15 cellular contexts compared by ENCODE assay signal in the genomic region with DNA sequence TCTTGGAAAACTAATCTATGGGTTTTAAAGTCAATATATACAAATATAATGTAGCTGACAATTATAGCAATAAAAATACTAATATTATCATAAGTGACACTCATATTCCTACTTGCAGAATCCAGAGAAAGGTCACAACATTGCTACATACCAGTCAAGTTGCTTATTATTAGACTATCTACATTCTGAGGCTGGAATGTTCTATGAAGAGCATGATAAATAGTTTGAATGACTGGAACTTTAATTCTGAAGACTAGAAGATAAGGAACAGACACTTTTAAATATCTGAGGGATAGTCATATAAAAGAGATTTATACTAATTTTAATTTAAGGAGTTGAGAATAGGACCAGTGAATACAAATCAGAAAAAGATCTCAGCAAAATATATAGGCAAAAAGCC.
A peak's percentile ranks its signal among the peaks of the same experiment; 100 is the strongest.
DNase-seq lines count a peak whose midpoint lies in the region; ATAC-seq and TF ChIP-seq lines count a peak whose summit lies in the region.
"Had no signal": no experiment of that assay in that cellular context is flagged by ENCODE, and none has a peak within 500 bp of the region (broad histone marks: within the 10 kb centered on the region; RNA-seq: fewer than 3 reads in every experiment).

No MANE protein-coding gene starts in this region.

- H3K9me2 ChIP-seq in SK-N-SH = no peaks in the 10 kb centered on the region

- H3K9me3 ChIP-seq in SK-N-SH = no peaks in the 10 kb centered on the region

- TF ChIP-seq CTCF in SK-N-SH (IDR thresholded peaks at IDR 0.05) (no peak), choroid plexus epithelial cell (conservative IDR thresholded peaks at IDR 0.05; ENCODE audit: low read depth, low read length) (no peak)

- no peak overlapping the region for H2AFZ ChIP-seq in SK-N-SH (ENCODE audit: low read depth)

- in situ Hi-C loops in G401 (cut with HindIII; ENCODE audit: low sequenced_read_pairs) = no loop called here

- H3K27me3 ChIP-seq in SK-N-SH (ENCODE audit: insufficient read depth) = no peaks in the 10 kb centered on the region

- no peak overlapping the region for H3K9ac ChIP-seq in SK-N-SH

- no peak overlapping the region for H3K27ac ChIP-seq in SK-N-SH (ENCODE audit: low read depth in 2 of 2, low read length in 1 of 2)

- no peaks in the 10 kb centered on the region for H4K20me1 ChIP-seq in SK-N-SH (ENCODE audit: insufficient read depth)

- TF ChIP-seq RAD21 in SK-N-SH (IDR thresholded peaks at IDR 0.05; ENCODE audit: low read length) = no peak

- no peaks in the 10 kb centered on the region; a peak in 2 of 4 replicates for H3K4me1 ChIP-seq in SK-N-SH (ENCODE audit: control insufficient read depth in 1 of 2, insufficient read depth in 2 of 2, low read depth in 1 of 2, low read length in 1 of 2)

- CTCF ChIA-PET in SK-N-SH (lab: Yijun Ruan, JAX) = no interaction called here

- no peaks in the 10 kb centered on the region for H3K79me2 ChIP-seq in SK-N-SH (ENCODE audit: insufficient read depth)

- H3K4me3 ChIP-seq in SK-N-SH (ENCODE audit: low read depth in 2 of 2, low read length in 1 of 2) = no peak overlapping the region
- no peak overlapping the region for H3K4me3 ChIP-seq in choroid plexus epithelial cell (ENCODE audit: low read depth, low read length)

- POLR2A ChIA-PET in SK-N-SH (lab: Yijun Ruan, JAX) = no interaction called here

- H3F3A ChIP-seq in SK-N-SH (replicated peaks; ENCODE audit: insufficient read depth) = no peaks in the 10 kb centered on the region

- no peaks in the 10 kb centered on the region for H3K36me3 ChIP-seq in SK-N-SH (replicated peaks in 1 of 2; ENCODE audit: control insufficient read depth in 1 of 2, insufficient read depth in 2 of 2, low read length in 1 of 2)

- DNase-seq in SK-N-SH = no peak
- DNase-seq in choroid plexus epithelial cell (ENCODE audit: low read depth) = peak; percentile 51
- no peak for DNase-seq in HCEC 1CT
- DNase-seq in G401 (ENCODE audit: low spot score) = no peak
- no peak for DNase-seq in H4 (ENCODE audit: low spot score)
- DNase-seq: C1 segment of cervical spinal cord; Calu3; CD4-positive, alpha-beta memory T cell; COR-L47; DMS53; DMS79 treated with DMSO at 0.1 percent for 48 hours; GOT3; H7 had no signal

- peak in 1 of 2 experiments; percentile 28; a peak in 1 of 4 replicates for TF ChIP-seq EP300 in SK-N-SH (IDR thresholded peaks at IDR 0.05; ENCODE audit: borderline replicate concordance in 1 of 2, low read depth in 1 of 2, low read length in 1 of 2)

- peak; percentile 63 for ATAC-seq in SK-N-SH treated with all-trans-retinoic acid at 6 μM for 48 hours
- ATAC-seq: HCT116 had no signal

- no peak overlapping the region for H3K4me2 ChIP-seq in SK-N-SH

TF ChIP-seq in SK-N-SH, 30 proteins besides CTCF, POLR2A, EP300 and RAD21:
- TF ChIP-seq MAX (IDR thresholded peaks at IDR 0.05; ENCODE audit: low read depth) (no peak), TCF12 (IDR thresholded peaks at IDR 0.05) (peak; percentile 40; the same call in 1 of the 2 replicates), RFX5 (IDR thresholded peaks at IDR 0.05; ENCODE audit: low read length) (no peak), SIN3A (IDR thresholded peaks at IDR 0.05; ENCODE audit: borderline replicate concordance, low read depth, low read length) (no peak)
- TF ChIP-seq, protein P1, sequence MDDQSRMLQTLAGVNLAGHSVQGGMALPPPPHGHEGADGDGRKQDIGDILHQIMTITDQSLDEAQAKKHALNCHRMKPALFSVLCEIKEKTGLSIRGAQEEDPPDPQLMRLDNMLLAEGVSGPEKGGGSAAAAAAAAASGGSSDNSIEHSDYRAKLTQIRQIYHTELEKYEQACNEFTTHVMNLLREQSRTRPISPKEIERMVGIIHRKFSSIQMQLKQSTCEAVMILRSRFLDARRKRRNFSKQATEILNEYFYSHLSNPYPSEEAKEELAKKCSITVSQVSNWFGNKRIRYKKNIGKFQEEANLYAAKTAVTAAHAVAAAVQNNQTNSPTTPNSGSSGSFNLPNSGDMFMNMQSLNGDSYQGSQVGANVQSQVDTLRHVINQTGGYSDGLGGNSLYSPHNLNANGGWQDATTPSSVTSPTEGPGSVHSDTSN (IDR thresholded peaks at IDR 0.05) = peak; percentile 42; the same call in 1 of the 2 replicates

TF ChIP-seq in SK-N-SH treated with all-trans-retinoic acid at 6 μM for 48 hours, 23 proteins besides CTCF, POLR2A, EP300 and RAD21:
- TF ChIP-seq, protein P2, sequence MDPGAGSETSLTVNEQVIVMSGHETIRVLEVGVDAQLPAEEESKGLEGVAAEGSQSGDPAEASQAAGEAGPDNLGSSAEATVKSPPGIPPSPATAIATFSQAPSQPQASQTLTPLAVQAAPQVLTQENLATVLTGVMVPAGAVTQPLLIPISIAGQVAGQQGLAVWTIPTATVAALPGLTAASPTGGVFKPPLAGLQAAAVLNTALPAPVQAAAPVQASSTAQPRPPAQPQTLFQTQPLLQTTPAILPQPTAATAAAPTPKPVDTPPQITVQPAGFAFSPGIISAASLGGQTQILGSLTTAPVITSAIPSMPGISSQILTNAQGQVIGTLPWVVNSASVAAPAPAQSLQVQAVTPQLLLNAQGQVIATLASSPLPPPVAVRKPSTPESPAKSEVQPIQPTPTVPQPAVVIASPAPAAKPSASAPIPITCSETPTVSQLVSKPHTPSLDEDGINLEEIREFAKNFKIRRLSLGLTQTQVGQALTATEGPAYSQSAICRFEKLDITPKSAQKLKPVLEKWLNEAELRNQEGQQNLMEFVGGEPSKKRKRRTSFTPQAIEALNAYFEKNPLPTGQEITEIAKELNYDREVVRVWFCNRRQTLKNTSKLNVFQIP (CRISPR knock-in tag; IDR thresholded peaks at IDR 0.05; ENCODE audit: borderline replicate concordance, low read depth) = no peak
- TF ChIP-seq ISL1 (CRISPR knock-in tag; IDR thresholded peaks at IDR 0.05) (peak; percentile 89), ZNF70 (CRISPR knock-in tag; IDR thresholded peaks at IDR 0.05) (no peak), SNAI2 (CRISPR knock-in tag; IDR thresholded peaks at IDR 0.05) (no peak)
